9 cellular contexts compared by ENCODE assay signal in genomic region chr11:128890216-128890542, GRCh38. TPM values are rescaled to one million over a fixed set of nuclear protein-coding genes. Genes with fewer than 3 reads are reported as not detected.
A peak's percentile ranks its signal among the peaks of the same experiment; 100 is the strongest.
DNase-seq lines count a peak whose midpoint lies in the region; FAIRE-seq and TF ChIP-seq lines count a peak whose summit lies in the region.
"Had no signal": no experiment of that assay in that cellular context is flagged by ENCODE, and none has a peak within 500 bp of the region (broad histone marks: within the 10 kb centered on the region; RNA-seq: fewer than 3 reads in every experiment).

No MANE protein-coding gene starts in this region.

- CTCF ChIA-PET in PC-9 (lab: Charles Lee): no interaction called here

- intact Hi-C loops in PC-9 (cut with micrococcal nuclease; ENCODE audit: unreplicated experiment): no loop called here

- H3K9me2 ChIP-seq in PC-9 (ENCODE audit: insufficient read depth): no peaks in the 10 kb centered on the region

- no peaks in the 10 kb centered on the region for H3K36me3 ChIP-seq in PC-9 (ENCODE audit: low read depth)
- H3K36me3 ChIP-seq in neuron (ENCODE audit: insufficient read depth, low read length): no peaks in the 10 kb centered on the region

- TF ChIP-seq CTCF in AG09309 (IDR thresholded peaks at IDR 0.05; ENCODE audit: control insufficient read depth, insufficient read depth, low read depth, low read length, missing control alignments): no peak
- no peak for TF ChIP-seq CTCF in PC-9 (conservative IDR thresholded peaks at IDR 0.05)
- TF ChIP-seq CTCF in epithelial cell of proximal tubule (conservative IDR thresholded peaks at IDR 0.05; ENCODE audit: low read depth, low read length): no peak

- H3K9me3 ChIP-seq in PC-9 (ENCODE audit: insufficient read depth, low read depth) (no peaks in the 10 kb centered on the region), neuron (ENCODE audit: low read length) (no peaks in the 10 kb centered on the region)

- POLR2A ChIA-PET in PC-9 (lab: Charles Lee; ENCODE audit: unreplicated experiment): interaction anchor here (0.6 kb wide), 1 partner anchor 488 kb away, joined by 3 read pairs; no protein-coding TSS in a partner anchor

- peaks cover 19% of the 10 kb centered on the region; the same call in 1 of the 2 replicates for H3K27me3 ChIP-seq in PC-9 (ENCODE audit: insufficient read depth, low read depth)
- H3K27me3 ChIP-seq in neuron (ENCODE audit: insufficient read depth, low read length): peaks cover 30% of the 10 kb centered on the region

- DNase-seq in AG09309 (ENCODE audit: low read depth): no peak
- DNase-seq in PC-9: no peak
- no peak for DNase-seq in epithelial cell of proximal tubule (ENCODE audit: low read depth)
- no peak for DNase-seq in NCI-H2227 (lab: John Stamatoyannopoulos, UW; ENCODE audit: unreplicated experiment)
- no peak for DNase-seq in AG08396 (ENCODE audit: low spot score)
- no peak for DNase-seq in GM12891 (ENCODE audit: insufficient read length, low spot score)
- no peak for DNase-seq in stimulated activated CD4-positive, alpha-beta T cell treated with anti-CD3 and anti-CD28 coated beads, Interleukin-1b, Interleukin-23, amount 100 ng/mL, for 48 hours

- TF ChIP-seq POLR2A in GM12891 (IDR thresholded peaks at IDR 0.05; ENCODE audit: low read depth, low read length): no peak

- H3K4me1 ChIP-seq in PC-9 (replicated peaks; ENCODE audit: insufficient read depth) (no peaks in the 10 kb centered on the region), neuron (ENCODE audit: insufficient read depth, low read length) (peaks cover 8% of the 10 kb centered on the region)

- FAIRE-seq in GM12891 (lab: Jason Lieb, UNC): no peak

- no peaks in the 10 kb centered on the region for H4K20me1 ChIP-seq in PC-9 (ENCODE audit: insufficient read depth)

- H3F3A ChIP-seq in PC-9 (ENCODE audit: insufficient read depth, low read depth): no peaks in the 10 kb centered on the region

- H2AFZ ChIP-seq in PC-9 (no peak overlapping the region), neuron (ENCODE audit: low read depth, low read length) (peak overlapping the region; percentile 50)

- no TSS peak for BruUV-seq in PC-9 (replicated peaks; lab: Mats Ljungman, UMichigan)

- peak overlapping the region; percentile 76 for H3K4me2 ChIP-seq in PC-9

- H3K4me3 ChIP-seq in AG09309 (ENCODE audit: control insufficient read depth, low read depth, low read length) (peak overlapping the region; percentile 55), PC-9 (peak overlapping the region; percentile 39; the same call in 1 of the 2 replicates), epithelial cell of proximal tubule (ENCODE audit: low read depth, low read length) (peak overlapping the region; percentile 45), neuron (ENCODE audit: low read length) (peak overlapping the region; percentile 49)

- no peak overlapping the region for H3K27ac ChIP-seq in PC-9

- no peaks in the 10 kb centered on the region for H3K79me2 ChIP-seq in PC-9 (ENCODE audit: low read depth)

TF ChIP-seq in GM12891, 5 proteins besides CTCF, POLR2A, EP300 and RAD21:
- TF ChIP-seq POU2F2 (IDR thresholded peaks at IDR 0.05; ENCODE audit: low read depth, low read length) (no peak), SPI1 (IDR thresholded peaks at IDR 0.05; ENCODE audit: low read depth, low read length) (no peak), PAX5 (IDR thresholded peaks at IDR 0.05; ENCODE audit: insufficient read depth, low read length, severe bottlenecking) (no peak), TAF1 (IDR thresholded peaks at IDR 0.05; ENCODE audit: low read depth, low read length) (no peak), POLR2AphosphoS5 (IDR thresholded peaks at IDR 0.05; ENCODE audit: low read depth, low read length) (no peak)

RNA-seq across cellular contexts. Expression of gene KCNJ5, which starts 1.0 kb away (rescaled TPM):
- total RNA-seq in PC-9 (2021) (0.11 TPM in 1 of 2 replicates, not detected in the other), epithelial cell of proximal tubule (0.22 and 0.23 TPM in 2 replicates)
- polyA plus RNA-seq in GM12891 (2012; ENCODE audit: low read depth, missing spikeins): not detected

RNA-seq across cellular contexts. Expression of gene KCNJ1, which starts 23.1 kb away (rescaled TPM):
- total RNA-seq in PC-9 (2021) (not detected in 2 replicates), epithelial cell of proximal tubule (not detected in 2 replicates)
- polyA plus RNA-seq in GM12891 (2012; ENCODE audit: low read depth, missing spikeins): not detected

RNA-seq across cellular contexts. Expression of gene TP53AIP1, which starts 52.5 kb away (rescaled TPM):
- not detected in 2 replicates for total RNA-seq in PC-9 (2021)
- total RNA-seq in epithelial cell of proximal tubule: not detected in 2 replicates
- not detected for polyA plus RNA-seq in GM12891 (2012; ENCODE audit: low read depth, missing spikeins)
- total RNA-seq: subcutaneous adipose tissue had no signal
